ENCODE assay signal across 8 cellular contexts in the genomic region with DNA sequence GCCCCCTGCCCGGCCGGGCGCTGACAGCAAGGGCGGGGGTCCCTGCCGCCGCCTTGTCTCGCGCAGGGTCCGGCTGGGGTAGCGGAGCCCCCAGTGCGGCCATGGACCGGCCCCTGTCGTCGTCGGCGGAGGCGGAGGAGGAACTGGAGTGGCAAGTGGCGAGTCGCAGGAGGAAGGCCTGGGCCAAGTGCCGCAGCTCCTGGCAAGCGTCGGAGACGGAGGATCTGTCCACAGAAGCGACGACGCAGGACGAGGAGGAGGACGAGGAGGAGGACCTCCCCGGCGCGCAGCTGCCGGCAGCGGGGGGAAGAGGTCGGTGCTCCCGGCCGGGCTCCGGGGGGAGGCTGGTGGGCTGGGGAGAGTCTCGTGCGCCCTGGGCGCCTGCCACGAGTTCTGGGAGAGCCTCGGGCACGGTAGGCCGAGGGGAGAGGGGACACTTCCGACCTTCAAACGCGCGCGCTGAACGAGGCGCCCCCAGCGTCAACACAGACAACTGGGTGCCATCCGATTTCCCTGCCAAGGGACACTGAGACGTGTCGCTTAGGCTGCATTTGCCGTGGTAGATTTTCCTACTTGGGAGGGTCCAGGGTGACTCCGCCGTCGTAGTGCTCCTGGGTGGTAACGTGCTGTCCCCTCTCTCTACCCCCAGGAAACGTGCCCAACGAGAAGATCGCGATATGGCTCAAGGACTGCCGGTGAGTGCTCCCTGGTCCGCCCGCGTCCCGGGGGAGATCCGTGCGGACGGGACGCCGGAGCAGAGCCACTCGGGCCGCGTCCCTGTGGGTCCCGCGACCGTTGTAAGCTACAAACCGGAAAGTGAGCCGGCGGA. TPM values are rescaled to one million over a fixed set of nuclear protein-coding genes. Genes with fewer than 3 reads are reported as not detected.
DNase-seq lines count a peak whose midpoint lies in the region; ATAC-seq and TF ChIP-seq lines count a peak whose summit lies in the region.

No MANE protein-coding gene starts in this region.

- H3K9me3 ChIP-seq in AG04450 (ENCODE audit: control insufficient read depth, insufficient read depth, low read length): no peaks in the 10 kb centered on the region; the same call in 1 of the 2 replicates

- POLR2A ChIA-PET in AG04450 (lab: Yijun Ruan, JAX): interaction anchor here (0.6 kb wide), 1 partner anchor 140 kb away, joined by 3 read pairs; no protein-coding TSS in a partner anchor

- peak; percentile 41 for TF ChIP-seq POLR2A in GM18526 (IDR thresholded peaks at IDR 0.05; ENCODE audit: extremely low read depth, insufficient read length)

- peak overlapping the region; percentile 80 for H3K27ac ChIP-seq in AG04450 (ENCODE audit: low read depth, low read length)

- CTCF ChIA-PET in AG04450 (lab: Charles Lee): interaction anchor here (0.6 to 4.1 kb wide), 10 partner anchors 11 to 462 kb away, joined by 3 to 40 read pairs (median 4); no protein-coding TSS in a partner anchor

- H3K4me3 ChIP-seq in AG04450 (ENCODE audit: low read depth, low read length): peak overlapping the region; percentile 89
- peak overlapping the region; percentile 91 for H3K4me3 ChIP-seq in choroid plexus epithelial cell (ENCODE audit: low read depth, low read length)

- peak; percentile 45 for ATAC-seq in HG03060 (IDR thresholded peaks at IDR 0.05; ENCODE audit: low read depth, unreplicated experiment)

- DNase-seq in AG04450 (ENCODE audit: low read depth, low spot score) (no peak), NCI-H2227 (lab: John Stamatoyannopoulos, UW; ENCODE audit: unreplicated experiment) (peak; percentile 85), choroid plexus epithelial cell (ENCODE audit: low read depth) (peak; percentile 52), left kidney (ENCODE audit: low read depth, low spot score) (peak; percentile 88)
- DNase-seq in activated CD4-positive, alpha-beta T cell treated with anti-CD3 and anti-CD28 coated beads for 1 hour: peak; percentile 40
- DNase-seq in stimulated activated CD4-positive, alpha-beta T cell treated with anti-CD3 and anti-CD28 coated beads, Interleukin-4, amount 100 ng/mL, for 1 hour: peak; percentile 55

- no peaks in the 10 kb centered on the region for H3K27me3 ChIP-seq in AG04450 (ENCODE audit: control insufficient read depth, insufficient read depth, low read length)

- 0 out of 2 replicates have a peak, but pooled peaks have one; percentile 7 for TF ChIP-seq CTCF in AG04450 (IDR thresholded peaks at IDR 0.05; ENCODE audit: low read depth, low read length)
- TF ChIP-seq CTCF in choroid plexus epithelial cell (conservative IDR thresholded peaks at IDR 0.05; ENCODE audit: low read depth, low read length): no peak

RNA-seq across cellular contexts. Expression of gene ITPRID2, which starts 0.7 kb away (rescaled TPM):
- 101 and 110 TPM in 2 replicates for polyA plus RNA-seq in AG04450 (2011; rRNA removed)
- polyA minus RNA-seq in AG04450 (2011; rRNA and poly(A)+ RNA removed): 136 and 202 TPM in 2 replicates
